18 cellular contexts compared by ENCODE assay signal in the genomic region with DNA sequence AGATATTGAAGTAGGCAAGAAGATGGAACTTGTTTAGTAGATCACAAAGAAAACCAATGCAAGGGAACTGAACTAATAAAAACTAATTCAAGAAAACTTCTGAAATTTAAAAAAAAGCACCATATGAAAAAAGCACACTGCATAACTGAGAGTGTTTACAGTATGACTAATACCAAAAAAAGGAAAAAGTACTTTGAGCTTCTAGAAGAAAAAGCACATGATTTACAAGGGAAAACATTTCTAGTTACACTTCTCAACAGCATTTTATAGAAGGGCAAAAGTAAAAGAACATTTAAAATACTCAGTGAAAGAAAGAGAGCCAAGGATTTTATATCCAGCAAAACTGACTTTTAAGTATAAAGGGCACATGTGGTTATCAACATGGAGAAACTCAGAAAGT.
DNase-seq lines count a peak whose midpoint lies in the region; TF ChIP-seq lines count a peak whose summit lies in the region.
"Had no signal": no experiment of that assay in that cellular context is flagged by ENCODE, and none has a peak within 500 bp of the region (broad histone marks: within the 10 kb centered on the region; RNA-seq: fewer than 3 reads in every experiment).

No MANE protein-coding gene starts in this region.

- no peaks in the 10 kb centered on the region for H4K20me1 ChIP-seq in neural progenitor cell (ENCODE audit: low read depth)

- peak; percentile 25 for DNase-seq in AG20443 (ENCODE audit: low spot score)
- DNase-seq in HT1080 (ENCODE audit: low read depth), result peak; percentile 15
- DNase-seq in chondrocyte (ENCODE audit: low spot score), result no peak
- peak; percentile 10 for DNase-seq in kidney tubule cell (ENCODE audit: low spot score)
- no peak for DNase-seq in CD14-positive monocyte (ENCODE audit: low spot score)
- DNase-seq in NCI-H345 treated with DMSO at 0.1 percent for 48 hours (lab: John Stamatoyannopoulos, UW; ENCODE audit: unreplicated experiment), result no peak
- DNase-seq in effector memory CD4-positive, alpha-beta T cell, result no peak
- DNase-seq in neural progenitor cell (ENCODE audit: low spot score), result no peak
- DNase-seq: activated CD8-positive, alpha-beta T cell treated with anti-CD3 and anti-CD28 coated beads, Interleukin-2, amount 10 ng/mL, durations not matched to agents 7 days and 5 days; amygdala; BE2C; dorsolateral prefrontal cortex; esophagus squamous epithelium; lower lobe of right lung; naive B cell; NCI-H526 treated with DMSO at 0.1 percent for 48 hours; WERI-Rb-1 had no signal

- no peaks in the 10 kb centered on the region for H3K36me3 ChIP-seq in effector memory CD4-positive, alpha-beta T cell (ENCODE audit: control insufficient read depth, insufficient read depth, low read length)
- no peaks in the 10 kb centered on the region for H3K36me3 ChIP-seq in neural progenitor cell
- H3K36me3 ChIP-seq: BE2C, esophagus squamous epithelium, lower lobe of right lung, WERI-Rb-1 had no signal

- H3K79me2 ChIP-seq in neural progenitor cell (ENCODE audit: low read depth), result no peaks in the 10 kb centered on the region

- no peaks in the 10 kb centered on the region for H3K4me1 ChIP-seq in effector memory CD4-positive, alpha-beta T cell (ENCODE audit: control insufficient read depth, insufficient read depth, low read length, poor library complexity, severe bottlenecking)
- peaks cover 33% of the 10 kb centered on the region for H3K4me1 ChIP-seq in neural progenitor cell
- H3K4me1 ChIP-seq: BE2C, esophagus squamous epithelium, lower lobe of right lung had no signal

- H3K27ac Mint-ChIP-seq in chondrocyte (ENCODE audit: unreplicated experiment) (peak overlapping the region; percentile 24), CD14-positive monocyte (peak overlapping the region in 1 of 7 donors; percentile 32), neural progenitor cell (no peak overlapping the region)
- H3K27ac Mint-ChIP-seq: activated CD8-positive, alpha-beta T cell treated with anti-CD3 and anti-CD28 coated beads, Interleukin-2, amount 10 ng/mL, durations not matched to agents 7 days and 5 days; activated T-helper 17 cell treated with anti-CD3 and anti-CD28 coated beads, Interleukin-2, amount 50 U/mL, for 72 hours had no signal

- H3F3A ChIP-seq in neural progenitor cell (ENCODE audit: low read depth), result peaks cover 15% of the 10 kb centered on the region

- peaks cover 22% of the 10 kb centered on the region for H3K9me3 Mint-ChIP-seq in chondrocyte (ENCODE audit: low read depth)
- H3K9me3 Mint-ChIP-seq in CD14-positive monocyte, result peaks cover 0 to 6% (median 0%) of the 10 kb centered on the region in 7 donors
- no peaks in the 10 kb centered on the region for H3K9me3 Mint-ChIP-seq in neural progenitor cell
- H3K9me3 Mint-ChIP-seq: activated T-helper 17 cell treated with anti-CD3 and anti-CD28 coated beads, Interleukin-2, amount 50 U/mL, for 72 hours had no signal

- no peak overlapping the region for H3K9ac ChIP-seq in neural progenitor cell

- no peaks in the 10 kb centered on the region for H3K9me3 ChIP-seq in effector memory CD4-positive, alpha-beta T cell (ENCODE audit: control insufficient read depth, low read length)
- H3K9me3 ChIP-seq in neural progenitor cell (ENCODE audit: low read depth), result no peaks in the 10 kb centered on the region
- H3K9me3 ChIP-seq: BE2C, esophagus squamous epithelium, lower lobe of right lung had no signal

- H2AFZ ChIP-seq in neural progenitor cell (replicated peaks), result no peak overlapping the region

- no peak overlapping the region for H3K4me3 Mint-ChIP-seq in chondrocyte (ENCODE audit: unreplicated experiment)
- H3K4me3 Mint-ChIP-seq in CD14-positive monocyte, result no peak overlapping the region
- no peak overlapping the region for H3K4me3 Mint-ChIP-seq in neural progenitor cell
- H3K4me3 Mint-ChIP-seq: activated CD8-positive, alpha-beta T cell treated with anti-CD3 and anti-CD28 coated beads, Interleukin-2, amount 10 ng/mL, durations not matched to agents 7 days and 5 days; activated T-helper 17 cell treated with anti-CD3 and anti-CD28 coated beads, Interleukin-2, amount 50 U/mL, for 72 hours; naive B cell had no signal

- H3K36me3 Mint-ChIP-seq in chondrocyte (ENCODE audit: low read depth), result peaks cover 7% of the 10 kb centered on the region
- H3K36me3 Mint-ChIP-seq in CD14-positive monocyte, result no peaks in the 10 kb centered on the region
- no peaks in the 10 kb centered on the region for H3K36me3 Mint-ChIP-seq in neural progenitor cell

- TF ChIP-seq CTCF in chondrocyte (IDR thresholded peaks at IDR 0.05) (no peak), CD14-positive monocyte (IDR thresholded peaks at IDR 0.05) (no peak), neural progenitor cell (IDR thresholded peaks at IDR 0.05) (no peak)

- H3K27ac ChIP-seq in effector memory CD4-positive, alpha-beta T cell (ENCODE audit: insufficient read depth, low read length, poor library complexity, severe bottlenecking), result no peak overlapping the region
- no peak overlapping the region for H3K27ac ChIP-seq in neural progenitor cell
- H3K27ac ChIP-seq: dorsolateral prefrontal cortex, esophagus squamous epithelium, lower lobe of right lung, WERI-Rb-1 had no signal

- H3K27me3 Mint-ChIP-seq in chondrocyte (ENCODE audit: low read depth) (no peaks in the 10 kb centered on the region), CD14-positive monocyte (ENCODE audit: low read depth in 3 of 3) (peaks cover 0 to 4% (median 1%) of the 10 kb centered on the region in 3 donors), neural progenitor cell (ENCODE audit: insufficient read depth, low read depth) (no peaks in the 10 kb centered on the region)
- H3K27me3 Mint-ChIP-seq: activated T-helper 17 cell treated with anti-CD3 and anti-CD28 coated beads, Interleukin-2, amount 50 U/mL, for 72 hours; naive B cell had no signal

- H3K4me1 Mint-ChIP-seq in chondrocyte (ENCODE audit: low read depth) (peaks cover 16% of the 10 kb centered on the region), CD14-positive monocyte (no peaks in the 10 kb centered on the region), neural progenitor cell (peaks cover 5% of the 10 kb centered on the region)
- H3K4me1 Mint-ChIP-seq: activated T-helper 17 cell treated with anti-CD3 and anti-CD28 coated beads, Interleukin-2, amount 50 U/mL, for 72 hours; naive B cell had no signal

- no peaks in the 10 kb centered on the region for H3K27me3 ChIP-seq in effector memory CD4-positive, alpha-beta T cell (replicated peaks; ENCODE audit: control insufficient read depth, insufficient read depth, low read length, poor library complexity, severe bottlenecking)
- H3K27me3 ChIP-seq in neural progenitor cell, result no peaks in the 10 kb centered on the region
- H3K27me3 ChIP-seq: BE2C, dorsolateral prefrontal cortex, esophagus squamous epithelium had no signal

- intact Hi-C loops in CD14-positive monocyte (cut with micrococcal nuclease), result no loop called here

- H3K4me2 ChIP-seq in neural progenitor cell, result no peak overlapping the region

- no peak overlapping the region for H3K4me3 ChIP-seq in effector memory CD4-positive, alpha-beta T cell (ENCODE audit: insufficient read depth, low read depth, low read length, poor library complexity, severe bottlenecking)
- no peak overlapping the region for H3K4me3 ChIP-seq in neural progenitor cell
- H3K4me3 ChIP-seq: dorsolateral prefrontal cortex, esophagus squamous epithelium, lower lobe of right lung had no signal

Comparison
In these comparisons a context has a peak if more than half of its experiments do, and no peak if none do; other contexts are left out.
1. DNase-seq: peak in AG20443 (single experiment), HT1080 (single experiment) and kidney tubule cell (single experiment); none in chondrocyte (single experiment), CD14-positive monocyte (single experiment), NCI-H345 treated with DMSO at 0.1 percent for 48 hours (single experiment), effector memory CD4-positive, alpha-beta T cell (0 of 3) and neural progenitor cell (single experiment).